Comparison of ENCODE assay signal across 24 cellular contexts in the genomic region with DNA sequence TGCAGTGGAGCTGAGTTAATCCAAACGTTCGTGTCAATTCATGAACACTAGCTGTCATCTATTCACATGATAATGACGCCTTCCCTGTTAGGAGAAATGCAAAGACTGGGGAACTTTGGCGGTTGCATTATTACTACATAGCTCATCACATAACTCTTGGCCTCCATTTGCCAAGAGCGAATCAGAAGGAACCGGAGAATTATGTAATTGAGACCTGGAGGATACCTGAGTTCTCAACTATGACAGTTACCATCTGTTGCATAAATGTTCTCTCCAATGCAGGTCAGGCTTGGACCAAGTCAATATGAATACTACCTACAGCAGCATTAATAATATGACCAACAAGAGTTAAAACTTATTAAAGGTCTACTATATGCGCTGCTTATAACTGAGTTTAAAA.
"Had no signal": no experiment of that assay in that cellular context is flagged by ENCODE, and none has a peak within 500 bp of the region (broad histone marks: within the 10 kb centered on the region; RNA-seq: fewer than 3 reads in every experiment).

No MANE protein-coding gene starts in this region.

- H3K4me3 ChIP-seq: colonic mucosa, esophagus squamous epithelium, gastrocnemius medialis, heart right ventricle, left lung, lower lobe of right lung, mucosa of descending colon had no signal

- H3K9me3 Mint-ChIP-seq: dendritic cell treated with granulocyte-macrophage colony-stimulating factor and Interleukin-4, amounts not matched to agents 40 ng/mL and 50 ng/mL, for 4 days; effector memory CD8-positive, alpha-beta T cell; endodermal cell; mesothelial cell of epicardium had no signal

- DNase-seq: colonic mucosa; cortex of kidney; effector CD8-positive, alpha-beta T cell; effector memory CD8-positive, alpha-beta T cell; endodermal cell; erythroblast; esophagus squamous epithelium; foreskin fibroblast; foreskin melanocyte; gastrocnemius medialis; glutamatergic neuron; head of caudate nucleus; heart right ventricle; hippocampal formation; left cardiac atrium; left lung; left ventricle myocardium superior; lower lobe of right lung; mesenchymal stem cell; mucosa of descending colon had no signal

- H3K27ac ChIP-seq: colonic mucosa, epithelial cell of prostate, esophagus squamous epithelium, gastrocnemius medialis, heart right ventricle, left lung, lower lobe of right lung had no signal

- H3K36me3 Mint-ChIP-seq: mesothelial cell of epicardium had no signal

- H3K27ac Mint-ChIP-seq: dendritic cell treated with granulocyte-macrophage colony-stimulating factor and Interleukin-4, amounts not matched to agents 40 ng/mL and 50 ng/mL, for 4 days; effector memory CD8-positive, alpha-beta T cell; endodermal cell; mesothelial cell of epicardium had no signal

- H3K27me3 ChIP-seq: colonic mucosa, gastrocnemius medialis had no signal

- H3K4me1 Mint-ChIP-seq: mesothelial cell of epicardium had no signal

- H3K9me3 ChIP-seq: colonic mucosa, esophagus squamous epithelium, gastrocnemius medialis, heart right ventricle, left lung, lower lobe of right lung, mucosa of descending colon had no signal

- H3K4me3 Mint-ChIP-seq: dendritic cell treated with granulocyte-macrophage colony-stimulating factor and Interleukin-4, amounts not matched to agents 40 ng/mL and 50 ng/mL, for 4 days; effector memory CD8-positive, alpha-beta T cell; endodermal cell; mesothelial cell of epicardium had no signal

- H3K36me3 ChIP-seq: colonic mucosa, esophagus squamous epithelium, gastrocnemius medialis, heart right ventricle, left lung, lower lobe of right lung had no signal

- ATAC-seq: effector memory CD8-positive, alpha-beta T cell; esophagus mucosa; heart right ventricle; left lung; left ventricle myocardium superior; lower lobe of right lung; mucosa of descending colon had no signal
